8 cellular contexts compared by ENCODE assay signal in the genomic region with DNA sequence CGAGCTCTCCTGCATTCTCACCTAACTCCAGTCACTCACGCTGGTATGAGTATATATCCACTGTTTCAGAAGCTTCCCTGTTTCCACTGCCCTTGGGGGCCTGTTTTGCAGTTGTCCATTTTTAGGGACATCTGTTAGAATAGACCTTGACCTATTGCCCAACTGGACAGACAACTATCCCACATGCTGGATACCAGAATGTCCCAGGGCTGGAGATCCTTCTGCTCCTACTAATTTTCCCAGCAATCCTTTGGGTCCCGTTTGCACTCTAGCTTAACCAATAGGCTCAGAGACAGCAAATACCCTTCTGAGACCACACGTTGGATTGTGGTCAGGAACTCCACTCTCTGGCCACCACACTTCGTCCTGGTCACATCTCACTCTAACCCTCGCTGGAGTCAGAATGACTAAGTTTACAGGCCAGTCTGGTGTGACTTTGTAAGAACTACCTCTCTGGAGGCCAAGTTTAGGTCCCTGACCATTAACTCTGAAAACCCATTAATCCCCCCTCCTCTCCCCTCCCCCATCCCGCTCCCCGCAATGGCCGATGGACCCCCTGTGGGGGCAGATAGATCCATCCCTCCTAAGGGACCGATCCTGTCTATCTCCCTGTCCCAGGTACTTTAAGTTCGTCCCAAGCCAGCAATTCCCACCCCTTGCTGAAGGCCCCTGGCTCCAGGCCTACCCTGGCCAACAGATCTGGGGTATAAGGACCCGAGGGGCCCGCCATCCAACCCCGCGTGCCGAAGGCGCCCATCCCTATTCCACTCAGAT. TPM values are rescaled to one million over a fixed set of nuclear protein-coding genes. Genes with fewer than 3 reads are reported as not detected.
DNase-seq lines count a peak whose midpoint lies in the region; ATAC-seq and TF ChIP-seq lines count a peak whose summit lies in the region.

No MANE protein-coding gene starts in this region.

- no peak overlapping the region for H2BK5ac ChIP-seq in trophoblast cell (ENCODE audit: low read depth, low read length, poor library complexity)

- H3K9ac ChIP-seq in trophoblast cell (ENCODE audit: low read length) = no peak overlapping the region

- peak overlapping the region; percentile 9 for H2BK120ac ChIP-seq in trophoblast cell (ENCODE audit: insufficient read depth, low read length, poor library complexity)

- H3K4me1 ChIP-seq in cardiac muscle cell (ENCODE audit: low read depth) (no peaks in the 10 kb centered on the region), trophoblast cell (ENCODE audit: control insufficient read depth in 1 of 2, insufficient read depth in 2 of 2, low read length in 2 of 2) (peaks cover 17 to 26% of the 10 kb centered on the region in 2 experiments)

- H3K79me1 ChIP-seq in trophoblast cell (ENCODE audit: low read length) = peaks cover 13% of the 10 kb centered on the region

- peak overlapping the region; percentile 27 for H2AK5ac ChIP-seq in trophoblast cell (ENCODE audit: low read length)

- no peak overlapping the region for H4K12ac ChIP-seq in trophoblast cell (ENCODE audit: low read depth, low read length)

- no CpG with 5 or more reads among the region's 17 CpGs for WGBS in trophoblast cell (ENCODE audit: extremely low coverage, insufficient coverage, insufficient read length)

- peak overlapping the region; percentile 19 for H3K4ac ChIP-seq in trophoblast cell (ENCODE audit: low read depth, low read length)

- no peak overlapping the region for H2AFZ ChIP-seq in trophoblast cell (ENCODE audit: insufficient read depth, low read length, poor library complexity)

- H3K36me3 ChIP-seq in cardiac muscle cell (no peaks in the 10 kb centered on the region), WERI-Rb-1 (peaks cover 14% of the 10 kb centered on the region), trophoblast cell (ENCODE audit: control insufficient read depth in 1 of 2, insufficient read depth in 2 of 2, low read length in 2 of 2) (peaks cover 0 to 4% of the 10 kb centered on the region in 2 experiments)

- TF ChIP-seq CTCF in cardiac muscle cell (IDR thresholded peaks at IDR 0.05; ENCODE audit: low read depth, low read length) (no peak), WERI-Rb-1 (IDR thresholded peaks at IDR 0.05; ENCODE audit: low read depth, low read length) (no peak), fibroblast of the aortic adventitia (IDR thresholded peaks at IDR 0.05; ENCODE audit: insufficient read depth, low read length) (no peak)

- peak overlapping the region; percentile 62 for H3K4me3 ChIP-seq in cardiac muscle cell
- H3K4me3 ChIP-seq in WERI-Rb-1 (ENCODE audit: low read depth, low read length) = peak overlapping the region; percentile 72
- H3K4me3 ChIP-seq in fibroblast of the aortic adventitia (ENCODE audit: low read depth, low read length) = peak overlapping the region; percentile 90
- peak overlapping the region; percentile 87 for H3K4me3 ChIP-seq in trophoblast cell (ENCODE audit: low read depth, low read length)

- intact Hi-C loops in cardiac septum (cut with DNase I) = no loop called here
- intact Hi-C loops in left colon (cut with DNase I, micrococcal nuclease) = no loop called here

- no peaks in the 10 kb centered on the region for H3K9me3 ChIP-seq in cardiac muscle cell (ENCODE audit: low read depth)
- H3K9me3 ChIP-seq in WERI-Rb-1 (ENCODE audit: severe bottlenecking) = no peaks in the 10 kb centered on the region
- H3K9me3 ChIP-seq in trophoblast cell (ENCODE audit: insufficient read depth, low read depth, low read length) = no peaks in the 10 kb centered on the region

- H3K4me2 ChIP-seq in trophoblast cell (ENCODE audit: low read length) = peak overlapping the region; percentile 65

- H3K14ac ChIP-seq in trophoblast cell (ENCODE audit: low read length) = peak overlapping the region; percentile 41

- no peak overlapping the region for H3K23ac ChIP-seq in trophoblast cell (ENCODE audit: low read length)

- DNase-seq in cardiac muscle cell (ENCODE audit: low read depth in 1 of 2, low spot score in 1 of 2) (peak in 1 of 2 donors; percentile 32), cardiac septum (ENCODE audit: low spot score) (no peak), WERI-Rb-1 (peak; percentile 33), fibroblast of the aortic adventitia (ENCODE audit: low read depth) (peak; percentile 22), trophoblast cell (peak; percentile 60 to 75), superior temporal gyrus (ENCODE audit: extremely low spot score) (no peak), left colon (no peak)

- H4K91ac ChIP-seq in trophoblast cell (ENCODE audit: low read depth, low read length) = peak overlapping the region; percentile 11

- H3K27ac ChIP-seq in cardiac muscle cell = no peak overlapping the region
- peak overlapping the region; percentile 84 for H3K27ac ChIP-seq in WERI-Rb-1
- peak overlapping the region; percentile 7 for H3K27ac ChIP-seq in trophoblast cell (ENCODE audit: low read depth, low read length)

- no peaks in the 10 kb centered on the region for H3K27me3 ChIP-seq in cardiac muscle cell
- no peaks in the 10 kb centered on the region for H3K27me3 ChIP-seq in WERI-Rb-1 (ENCODE audit: insufficient read depth, low read depth, severe bottlenecking)
- no peaks in the 10 kb centered on the region for H3K27me3 ChIP-seq in trophoblast cell (ENCODE audit: insufficient read depth, low read length)

- ATAC-seq in GM18907 (IDR thresholded peaks at IDR 0.05; ENCODE audit: unreplicated experiment) (no peak), left colon (no peak)

- no peak overlapping the region for H2BK12ac ChIP-seq in trophoblast cell (ENCODE audit: low read length)

- peaks cover 8% of the 10 kb centered on the region for H3K79me2 ChIP-seq in trophoblast cell (ENCODE audit: control insufficient read depth, insufficient read depth, low read length, poor library complexity)

- peak overlapping the region; percentile 44 for H4K8ac ChIP-seq in trophoblast cell (ENCODE audit: low read depth, low read length)

- H3K18ac ChIP-seq in trophoblast cell (ENCODE audit: low read length) = peak overlapping the region; percentile 63

RNA-seq across cellular contexts. Expression of a gene that starts 35.5 kb away (rescaled TPM):
- 45.2 and 50.9 TPM in 2 replicates for total RNA-seq in cardiac muscle cell
- 53.0 and 59.8 TPM in 2 replicates for polyA plus RNA-seq in cardiac muscle cell
- total RNA-seq in cardiac septum = 32.9 TPM
- 9.2 and 11.1 TPM in 2 replicates for total RNA-seq in fibroblast of the aortic adventitia (ENCODE audit: low replicate concordance)
- polyA plus RNA-seq in trophoblast cell (2013) = 21.7 and 22.2 TPM in 2 replicates
- total RNA-seq in left colon = 10 to 100 TPM; 42.3 to 44.2 TPM

Comparison
In these comparisons a context has a peak if more than half of its experiments do, and no peak if none do; other contexts are left out.
1. DNase-seq: peak in WERI-Rb-1 (single experiment), fibroblast of the aortic adventitia (single experiment) and trophoblast cell (2 of 2); none in cardiac septum (single experiment), superior temporal gyrus (single experiment) and left colon (0 of 2).
2. Peak in every context shown above with its lines, with median percentiles within 50 percentile points of each other: H3K4me3 ChIP-seq.